ENCODE assay signal across 23 cellular contexts in genomic region chr17:61422869-61423268, GRCh38. TPM values are rescaled to one million over a fixed set of nuclear protein-coding genes. Genes with fewer than 3 reads are reported as not detected.
A peak's percentile ranks its signal among the peaks of the same experiment; 100 is the strongest.
DNase-seq lines count a peak whose midpoint lies in the region; ATAC-seq, FAIRE-seq and TF ChIP-seq lines count a peak whose summit lies in the region.
"Had no signal": no experiment of that assay in that cellular context is flagged by ENCODE, and none has a peak within 500 bp of the region (broad histone marks: within the 10 kb centered on the region; RNA-seq: fewer than 3 reads in every experiment).

No MANE protein-coding gene starts in this region.

- H3K27me3 ChIP-seq in endodermal cell (ENCODE audit: control insufficient read depth, insufficient read depth, low read length, poor library complexity, severe bottlenecking) = peaks cover 37% of the 10 kb centered on the region
- H3K27me3 ChIP-seq: BE2C, BLaER1 had no signal

- no peaks in the 10 kb centered on the region for H3K4me1 Mint-ChIP-seq in endodermal cell
- H3K4me1 Mint-ChIP-seq: CD14-positive monocyte; CD4-positive, alpha-beta memory T cell; CD4-positive, CD25-positive, alpha-beta regulatory T cell; CD8-positive, alpha-beta memory T cell had no signal

- DNase-seq in D721Med (ENCODE audit: insufficient read length, low spot score) (no peak), HTR-8/SVneo (ENCODE audit: insufficient read length, low spot score) (no peak), urothelium cell line (ENCODE audit: low spot score) (no peak), endodermal cell (no peak)
- DNase-seq: 8988T; ACHN; BE2C; C1 segment of cervical spinal cord; CD4-positive, alpha-beta memory T cell; CD4-positive, CD25-positive, alpha-beta regulatory T cell; CD8-positive, alpha-beta memory T cell; COR-L47; DMS79 treated with DMSO at 0.1 percent for 48 hours; GF-D8 had no signal

- 43 to 50% methylated on average over 2 of the region's 2 CpGs for WGBS in endodermal cell (ENCODE audit: insufficient coverage in 1 of 2, insufficient read length in 1 of 2), 2 experiments

- no peak overlapping the region for H3K4me3 ChIP-seq in endodermal cell (ENCODE audit: low read length)
- H3K4me3 ChIP-seq: BLaER1 had no signal

- H3K4me1 ChIP-seq in endodermal cell (ENCODE audit: control insufficient read depth, insufficient read depth, low read length) = no peaks in the 10 kb centered on the region
- H3K4me1 ChIP-seq: BE2C, BLaER1 had no signal

- H3K36me3 Mint-ChIP-seq in endodermal cell (ENCODE audit: low read depth) = no peaks in the 10 kb centered on the region
- H3K36me3 Mint-ChIP-seq: CD14-positive monocyte; CD4-positive, alpha-beta memory T cell; CD4-positive, CD25-positive, alpha-beta regulatory T cell; CD8-positive, alpha-beta memory T cell had no signal

- no peak overlapping the region for H3K4me3 Mint-ChIP-seq in endodermal cell
- H3K4me3 Mint-ChIP-seq: CD14-positive monocyte; CD4-positive, alpha-beta memory T cell; CD4-positive, CD25-positive, alpha-beta regulatory T cell; CD8-positive, alpha-beta memory T cell had no signal

- TF ChIP-seq CTCF in D721Med (IDR thresholded peaks at IDR 0.05; ENCODE audit: insufficient read depth, missing control alignments) (no peak), endodermal cell (conservative IDR thresholded peaks at IDR 0.05) (no peak)

- H3K27ac ChIP-seq in endodermal cell (ENCODE audit: low read depth, low read length) = no peak overlapping the region
- H3K27ac ChIP-seq: BLaER1 had no signal

- peaks cover 56% of the 10 kb centered on the region for H3K27me3 Mint-ChIP-seq in endodermal cell (ENCODE audit: insufficient read depth)

- no peak for ATAC-seq in GM18873 (IDR thresholded peaks at IDR 0.05; ENCODE audit: low FRiP score, unreplicated experiment)

- H3K9me3 ChIP-seq in endodermal cell (ENCODE audit: control insufficient read depth, low read length) = no peaks in the 10 kb centered on the region
- H3K9me3 ChIP-seq: BE2C, BLaER1 had no signal

- H3K9ac ChIP-seq in endodermal cell (ENCODE audit: extremely low read depth, low read length, poor library complexity, severe bottlenecking) = no peak overlapping the region
- H3K9ac ChIP-seq: BLaER1 had no signal

- no peaks in the 10 kb centered on the region for H3K36me3 ChIP-seq in endodermal cell (ENCODE audit: control insufficient read depth, insufficient read depth, low read length)
- H3K36me3 ChIP-seq: BE2C, BLaER1 had no signal

- no peak overlapping the region for H3K27ac Mint-ChIP-seq in endodermal cell
- H3K27ac Mint-ChIP-seq: CD14-positive monocyte; CD4-positive, alpha-beta memory T cell; CD4-positive, CD25-positive, alpha-beta regulatory T cell; CD8-positive, alpha-beta memory T cell had no signal

- no peaks in the 10 kb centered on the region for H3K9me3 Mint-ChIP-seq in endodermal cell

- peak; percentile 56 for FAIRE-seq in D721Med (lab: Jason Lieb, UNC)
- FAIRE-seq in HTR-8/SVneo (lab: Jason Lieb, UNC) = peak; percentile 88
- FAIRE-seq in urothelium cell line (lab: Jason Lieb, UNC) = peak; percentile 97
- FAIRE-seq: A204.1, G401.6, GM12892, GM18507, GM19239 had no signal

RNA-seq across cellular contexts. Expression of gene TBX2, which starts 23.2 kb away (rescaled TPM):
- under 1 TPM in 1 of 2 donors, not detected in 1; 0.07 TPM for total RNA-seq in endodermal cell
- 2.8 TPM for polyA plus RNA-seq in endodermal cell (2013, experiment 1 of 2)
- polyA plus RNA-seq in endodermal cell (2013, experiment 2 of 2) = 2.1 TPM
- total RNA-seq: A673; CD4-positive, alpha-beta memory T cell; CD4-positive, CD25-positive, alpha-beta regulatory T cell had no signal
- polyA plus RNA-seq: CD14-positive monocyte; CD4-positive, alpha-beta memory T cell; CD4-positive, CD25-positive, alpha-beta regulatory T cell; CD8-positive, alpha-beta memory T cell had no signal

RNA-seq across cellular contexts. Expression of gene TBX4, which starts 29.4 kb away (rescaled TPM):
- not detected for total RNA-seq in endodermal cell
- 1.5 TPM for polyA plus RNA-seq in endodermal cell (2013, experiment 1 of 2)
- polyA plus RNA-seq in endodermal cell (2013, experiment 2 of 2) = 1.4 TPM
- total RNA-seq: A673; CD4-positive, alpha-beta memory T cell; CD4-positive, CD25-positive, alpha-beta regulatory T cell; CD8-positive, alpha-beta memory T cell had no signal
- polyA plus RNA-seq: CD14-positive monocyte; CD4-positive, alpha-beta memory T cell; CD4-positive, CD25-positive, alpha-beta regulatory T cell; CD8-positive, alpha-beta memory T cell had no signal
